In the genomic region with DNA sequence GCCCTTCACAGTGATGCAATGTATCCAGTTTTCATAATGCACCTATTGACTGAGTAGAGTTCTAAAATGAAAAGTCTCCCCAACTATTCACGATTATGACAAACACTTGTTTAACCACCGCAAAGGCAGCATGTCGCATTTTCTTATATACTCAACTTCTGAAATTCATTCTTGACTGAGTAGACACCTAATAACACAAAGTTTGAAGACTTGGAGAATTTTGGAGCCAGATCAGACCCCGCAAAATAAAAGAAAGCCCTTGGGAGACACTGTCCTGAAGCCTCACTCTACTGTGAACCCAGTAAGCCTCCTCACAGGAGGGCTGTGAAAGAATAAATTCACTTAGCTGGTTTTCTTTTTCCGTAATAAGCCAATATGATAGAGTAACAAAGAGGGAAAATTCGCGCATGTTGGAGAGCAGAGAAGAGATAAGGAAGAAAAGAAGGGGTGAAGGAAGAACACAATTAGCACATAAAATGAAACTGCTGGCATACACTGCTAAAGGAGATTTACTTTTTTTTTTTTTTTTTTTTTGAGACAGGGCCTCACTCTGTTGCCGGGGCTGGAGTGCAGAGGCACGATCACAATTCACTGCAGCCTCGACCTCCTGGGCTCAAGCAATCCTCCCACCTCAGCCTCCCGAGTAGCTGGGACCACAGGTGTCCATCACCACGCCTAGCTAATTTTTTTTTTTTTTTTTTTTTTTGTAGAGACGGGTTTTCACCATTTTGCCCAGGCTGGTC, we compare ENCODE assay signal across 10 cellular contexts. TPM values are rescaled to one million over a fixed set of nuclear protein-coding genes. Genes with fewer than 3 reads are reported as not detected.
DNase-seq lines count a peak whose midpoint lies in the region; ATAC-seq lines count a peak whose summit lies in the region.
"Had no signal": no experiment of that assay in that cellular context is flagged by ENCODE, and none has a peak within 500 bp of the region (broad histone marks: within the 10 kb centered on the region; RNA-seq: fewer than 3 reads in every experiment).

No MANE protein-coding gene starts in this region.

- H3K9me3 Mint-ChIP-seq in activated CD8-positive, alpha-beta memory T cell treated with anti-CD3 and anti-CD28 coated beads, Interleukin-2, amount 10 ng/mL, durations not matched to agents 7 days and 5 days (ENCODE audit: low read depth), result no peaks in the 10 kb centered on the region
- H3K9me3 Mint-ChIP-seq in activated T-helper 2 cell treated with anti-CD3 and anti-CD28 coated beads, Interferon-gamma antibody, Interleukin-2, Interleukin-4, amounts not matched to agents 10 μg/mL and 5 μg/mL and 100 μg/mL, durations not matched to agents 14 hours and 24 hours and 36 hours, result no peaks in the 10 kb centered on the region
- H3K9me3 Mint-ChIP-seq in immature natural killer cell, result no peaks in the 10 kb centered on the region

- H3K4me1 Mint-ChIP-seq in activated CD8-positive, alpha-beta memory T cell treated with anti-CD3 and anti-CD28 coated beads, Interleukin-2, amount 10 ng/mL, durations not matched to agents 7 days and 5 days, result peaks cover 30% of the 10 kb centered on the region
- peaks cover 19% of the 10 kb centered on the region for H3K4me1 Mint-ChIP-seq in activated T-helper 2 cell treated with anti-CD3 and anti-CD28 coated beads, Interferon-gamma antibody, Interleukin-2, Interleukin-4, amounts not matched to agents 10 μg/mL and 5 μg/mL and 100 μg/mL, durations not matched to agents 14 hours and 24 hours and 36 hours (ENCODE audit: low read depth)
- peaks cover 23 to 57% of the 10 kb centered on the region in 2 donors for H3K4me1 Mint-ChIP-seq in immature natural killer cell

- no peak for ATAC-seq in activated CD8-positive, alpha-beta memory T cell treated with anti-CD3 and anti-CD28 coated beads, Interleukin-2, amount 10 ng/mL, durations not matched to agents 7 days and 5 days
- no peak for ATAC-seq in GM21576 (IDR thresholded peaks at IDR 0.05; ENCODE audit: unreplicated experiment)

- peaks cover 0 to 20% (median 15%) of the 10 kb centered on the region in 5 donors for H3K27me3 ChIP-seq in subcutaneous abdominal adipose tissue (ENCODE audit: control insufficient read depth in 5 of 5, insufficient read depth in 4 of 5, low read length in 5 of 5)

- CTCF ChIA-PET in activated CD8-positive, alpha-beta memory T cell treated with anti-CD3 and anti-CD28 coated beads, Interleukin-2, amount 10 ng/mL, durations not matched to agents 7 days and 5 days (lab: Charles Lee), result interaction anchor here (0.7 to 0.8 kb wide), 3 partner anchors 13 to 394 kb away, joined by 3 to 4 read pairs (median 3); no protein-coding TSS in a partner anchor

- no peaks in the 10 kb centered on the region for H3K9me3 ChIP-seq in subcutaneous abdominal adipose tissue (ENCODE audit: control insufficient read depth in 5 of 5, low read length in 5 of 5)

- peaks cover 7% of the 10 kb centered on the region for H3K36me3 Mint-ChIP-seq in activated CD8-positive, alpha-beta memory T cell treated with anti-CD3 and anti-CD28 coated beads, Interleukin-2, amount 10 ng/mL, durations not matched to agents 7 days and 5 days
- peaks cover 4% of the 10 kb centered on the region for H3K36me3 Mint-ChIP-seq in activated T-helper 2 cell treated with anti-CD3 and anti-CD28 coated beads, Interferon-gamma antibody, Interleukin-2, Interleukin-4, amounts not matched to agents 10 μg/mL and 5 μg/mL and 100 μg/mL, durations not matched to agents 14 hours and 24 hours and 36 hours (ENCODE audit: low read depth)
- no peaks in the 10 kb centered on the region for H3K36me3 Mint-ChIP-seq in immature natural killer cell

- peaks cover 0 to 21% (median 16%) of the 10 kb centered on the region in 5 donors for H3K4me1 ChIP-seq in subcutaneous abdominal adipose tissue (ENCODE audit: control insufficient read depth in 5 of 5, insufficient read depth in 5 of 5, low read length in 5 of 5)

- no peaks in the 10 kb centered on the region for H3K36me3 ChIP-seq in subcutaneous abdominal adipose tissue (ENCODE audit: control insufficient read depth in 5 of 5, insufficient read depth in 5 of 5, low read length in 5 of 5)

- H3K27me3 Mint-ChIP-seq in activated CD8-positive, alpha-beta memory T cell treated with anti-CD3 and anti-CD28 coated beads, Interleukin-2, amount 10 ng/mL, durations not matched to agents 7 days and 5 days, result peaks cover 56% of the 10 kb centered on the region
- peaks cover 76% of the 10 kb centered on the region for H3K27me3 Mint-ChIP-seq in activated T-helper 2 cell treated with anti-CD3 and anti-CD28 coated beads, Interferon-gamma antibody, Interleukin-2, Interleukin-4, amounts not matched to agents 10 μg/mL and 5 μg/mL and 100 μg/mL, durations not matched to agents 14 hours and 24 hours and 36 hours (ENCODE audit: low read depth)
- H3K27me3 Mint-ChIP-seq in immature natural killer cell (ENCODE audit: low read depth in 3 of 3), result peaks cover 4 to 12% (median 11%) of the 10 kb centered on the region in 3 donors

- no peak for DNase-seq in activated CD8-positive, alpha-beta memory T cell treated with anti-CD3 and anti-CD28 coated beads, Interleukin-2, amount 10 ng/mL, durations not matched to agents 7 days and 5 days
- DNase-seq in activated CD8-positive, alpha-beta memory T cell treated with anti-CD3 and anti-CD28 coated beads, Interleukin-2, amount 50 U/mL, for 48 hours, result no peak
- DNase-seq in activated T-helper 2 cell treated with anti-CD3 and anti-CD28 coated beads, Interferon-gamma antibody, Interleukin-2, Interleukin-4, amounts not matched to agents 10 μg/mL and 5 μg/mL and 100 μg/mL, durations not matched to agents 14 hours and 24 hours and 36 hours (ENCODE audit: low spot score), result no peak
- DNase-seq in immature natural killer cell (no peak), NCI-H446 (lab: John Stamatoyannopoulos, UW) (no peak), NCI-H345 (lab: John Stamatoyannopoulos, UW) (no peak)
- DNase-seq: Karpas-422, SHP77 had no signal

- no peak overlapping the region for H3K9ac ChIP-seq in subcutaneous abdominal adipose tissue (ENCODE audit: low read length in 5 of 5)

- H3K4me3 Mint-ChIP-seq in activated CD8-positive, alpha-beta memory T cell treated with anti-CD3 and anti-CD28 coated beads, Interleukin-2, amount 10 ng/mL, durations not matched to agents 7 days and 5 days, result peak overlapping the region; percentile 67
- peak overlapping the region; percentile 59 for H3K4me3 Mint-ChIP-seq in activated T-helper 2 cell treated with anti-CD3 and anti-CD28 coated beads, Interferon-gamma antibody, Interleukin-2, Interleukin-4, amounts not matched to agents 10 μg/mL and 5 μg/mL and 100 μg/mL, durations not matched to agents 14 hours and 24 hours and 36 hours (ENCODE audit: low read depth)
- peak overlapping the region; percentile 80 to 89 (median 84) for H3K4me3 Mint-ChIP-seq in immature natural killer cell

- peak overlapping the region; percentile 5 for H3K27ac Mint-ChIP-seq in activated CD8-positive, alpha-beta memory T cell treated with anti-CD3 and anti-CD28 coated beads, Interleukin-2, amount 10 ng/mL, durations not matched to agents 7 days and 5 days
- H3K27ac Mint-ChIP-seq in activated T-helper 2 cell treated with anti-CD3 and anti-CD28 coated beads, Interferon-gamma antibody, Interleukin-2, Interleukin-4, amounts not matched to agents 10 μg/mL and 5 μg/mL and 100 μg/mL, durations not matched to agents 14 hours and 24 hours and 36 hours, result no peak overlapping the region
- peak overlapping the region in 4 of 6 donors; percentile 73 to 83 (median 78) for H3K27ac Mint-ChIP-seq in immature natural killer cell

- no peak overlapping the region for H3K27ac ChIP-seq in subcutaneous abdominal adipose tissue (ENCODE audit: low read depth, low read length)

- peak overlapping the region; percentile 67 to 89 (median 75) for H3K4me3 ChIP-seq in subcutaneous abdominal adipose tissue (ENCODE audit: low read depth in 1 of 5, low read length in 5 of 5)

- intact Hi-C loops in activated T-helper 2 cell treated with anti-CD3 and anti-CD28 coated beads, Interferon-gamma antibody, Interleukin-2, Interleukin-4, amounts not matched to agents 10 μg/mL and 5 μg/mL and 100 μg/mL, durations not matched to agents 14 hours and 24 hours and 36 hours (cut with micrococcal nuclease), result loop anchor here (2.0 to 10.0 kb wide), 4 partner anchors 15 to 403 kb away; partner anchors contain the start of gene ARPC5

RNA-seq across cellular contexts. Expression of gene COLGALT2, which starts 0.5 kb away (rescaled TPM):
- total RNA-seq in activated CD8-positive, alpha-beta memory T cell treated with anti-CD3 and anti-CD28 coated beads, Interleukin-2, amount 10 ng/mL, durations not matched to agents 7 days and 5 days, result 1 to 10 TPM; 1.6 to 3.3 TPM
- total RNA-seq in activated T-helper 2 cell treated with anti-CD3 and anti-CD28 coated beads, Interferon-gamma antibody, Interleukin-2, Interleukin-4, amounts not matched to agents 10 μg/mL and 5 μg/mL and 100 μg/mL, durations not matched to agents 14 hours and 24 hours and 36 hours, result 0.59 and 0.74 TPM in 2 replicates
- 10 to 100 TPM in 1 of 3 donors, 1 to 10 TPM in 2; 1.2 to 13.0 (median 9.0) TPM for polyA plus RNA-seq in immature natural killer cell

RNA-seq across cellular contexts. Expression of gene TSEN15, which starts 13.5 kb away (rescaled TPM):
- 10 to 100 TPM; 37.6 to 45.1 TPM for total RNA-seq in activated CD8-positive, alpha-beta memory T cell treated with anti-CD3 and anti-CD28 coated beads, Interleukin-2, amount 10 ng/mL, durations not matched to agents 7 days and 5 days
- total RNA-seq in activated T-helper 2 cell treated with anti-CD3 and anti-CD28 coated beads, Interferon-gamma antibody, Interleukin-2, Interleukin-4, amounts not matched to agents 10 μg/mL and 5 μg/mL and 100 μg/mL, durations not matched to agents 14 hours and 24 hours and 36 hours, result 35.1 TPM in 2 replicates
- polyA plus RNA-seq in immature natural killer cell, result 10 to 100 TPM; 83.2 to 94.4 (median 87.9) TPM
